Comparison of ENCODE assay signal across 29 cellular contexts in genomic region chr3:49895791-49896190, GRCh38. TPM values are rescaled to one million over a fixed set of nuclear protein-coding genes. Genes with fewer than 3 reads are reported as not detected.
"Had no signal": no experiment of that assay in that cellular context is flagged by ENCODE, and none has a peak within 500 bp of the region (broad histone marks: within the 10 kb centered on the region; RNA-seq: fewer than 3 reads in every experiment).

No MANE protein-coding gene starts in this region.

- H3K4me1 Mint-ChIP-seq: endodermal cell had no signal

- H3K36me3 ChIP-seq: gastrocnemius medialis had no signal

- H3K9me3 ChIP-seq: colonic mucosa, esophagus squamous epithelium, gastrocnemius medialis, heart right ventricle, left lung, lower lobe of right lung had no signal

- H3K27me3 Mint-ChIP-seq: dendritic cell treated with granulocyte-macrophage colony-stimulating factor and Interleukin-4, amounts not matched to agents 40 ng/mL and 50 ng/mL, for 4 days; effector memory CD8-positive, alpha-beta T cell had no signal

- DNase-seq: colonic mucosa; cortex of kidney; effector CD8-positive, alpha-beta T cell; effector memory CD8-positive, alpha-beta T cell; endodermal cell; erythroblast; esophagus squamous epithelium; foreskin fibroblast; foreskin melanocyte; gastrocnemius medialis; glutamatergic neuron; head of caudate nucleus; heart right ventricle; hippocampal formation; left cardiac atrium; left lung; left ventricle myocardium superior; lower lobe of right lung; mesendoderm; midbrain had no signal

- H3K27ac ChIP-seq: colonic mucosa, epithelial cell of prostate, esophagus squamous epithelium, gastrocnemius medialis, heart right ventricle, left lung, lower lobe of right lung had no signal

- H3K27me3 ChIP-seq: colonic mucosa, esophagus squamous epithelium, gastrocnemius medialis, heart right ventricle, left lung had no signal

- H3K4me1 ChIP-seq: colonic mucosa had no signal

- H3K4me3 Mint-ChIP-seq: dendritic cell treated with granulocyte-macrophage colony-stimulating factor and Interleukin-4, amounts not matched to agents 40 ng/mL and 50 ng/mL, for 4 days; effector memory CD8-positive, alpha-beta T cell; endodermal cell had no signal

- H3K27ac Mint-ChIP-seq: dendritic cell treated with granulocyte-macrophage colony-stimulating factor and Interleukin-4, amounts not matched to agents 40 ng/mL and 50 ng/mL, for 4 days; effector memory CD8-positive, alpha-beta T cell; endodermal cell had no signal

- H3K9me3 Mint-ChIP-seq: dendritic cell treated with granulocyte-macrophage colony-stimulating factor and Interleukin-4, amounts not matched to agents 40 ng/mL and 50 ng/mL, for 4 days; effector memory CD8-positive, alpha-beta T cell; endodermal cell had no signal

- H3K4me3 ChIP-seq: colonic mucosa, esophagus squamous epithelium, gastrocnemius medialis, heart right ventricle, left lung, lower lobe of right lung had no signal

- ATAC-seq: effector memory CD8-positive, alpha-beta T cell; esophagus mucosa; gastrocnemius medialis; left cardiac atrium; left lung; left ventricle myocardium superior; lower lobe of right lung had no signal

RNA-seq across cellular contexts. Expression of gene CAMKV, which starts 26.1 kb away (rescaled TPM):
- total RNA-seq: dermis microvascular lymphatic vessel endothelial cell, esophagus mucosa, gastrocnemius medialis, glomerular endothelial cell, heart right ventricle, kidney epithelial cell, left cardiac atrium, left lung, left ventricle myocardium superior, lower leg skin, lower lobe of right lung, mononuclear cell had no signal
- polyA plus RNA-seq: heart right ventricle, keratinocyte had no signal
